In the genomic region with DNA sequence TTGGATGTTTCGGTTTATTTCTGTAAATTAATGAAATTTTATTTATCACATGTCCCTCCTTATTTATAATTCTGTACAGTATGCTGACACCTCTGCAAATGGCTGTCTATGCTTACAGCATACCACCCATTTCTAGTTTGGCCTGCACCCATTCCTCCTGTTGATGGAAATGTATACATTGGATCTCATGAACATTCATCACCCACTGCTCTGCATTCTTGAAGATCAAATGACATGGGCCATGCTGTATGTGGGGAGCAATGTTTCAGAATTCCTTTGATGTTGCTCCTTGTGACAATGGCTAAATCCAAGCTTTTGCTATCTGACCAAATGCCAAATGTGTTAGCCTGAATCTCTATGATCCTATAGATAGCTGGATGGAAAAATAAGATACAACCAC, we compare ENCODE assay signal across 21 cellular contexts. TPM values are rescaled to one million over a fixed set of nuclear protein-coding genes. Genes with fewer than 3 reads are reported as not detected.
"Had no signal": no experiment of that assay in that cellular context is flagged by ENCODE, and none has a peak within 500 bp of the region (broad histone marks: within the 10 kb centered on the region; RNA-seq: fewer than 3 reads in every experiment).

No MANE protein-coding gene starts in this region.

- H3K4me3 ChIP-seq: MG63, SJSA1, SK-N-MC had no signal

- H3K36me3 ChIP-seq: MG63, SJSA1 had no signal

- H3K9me3 ChIP-seq: MG63, SJSA1 had no signal

- DNase-seq: Karpas-422, KG1, MG63, NCI-H1092, NCI-H1105 treated with DMSO at 0.1 percent for 48 hours, NCI-H1417 treated with DMSO at 0.1 percent for 48 hours, NCI-H146, NCI-H1694 treated with DMSO at 0.1 percent for 48 hours, NCI-H1930, NCI-H2081, NCI-H2107, NCI-H2227 treated with DMSO at 0.1 percent for 48 hours, NCI-H524, NCI-H526 treated with DMSO at 0.1 percent for 48 hours, NCI-H748 treated with DMSO at 0.1 percent for 48 hours, Right ventricle myocardium superior, RPMI8226, SIG-M5 had no signal

- H3K27me3 ChIP-seq: MG63, SJSA1 had no signal

- H3K27ac ChIP-seq: SJSA1, SK-N-MC had no signal

RNA-seq across cellular contexts. Expression of a gene that starts 55.3 kb away (rescaled TPM):
- total RNA-seq: NCI-H460, SJSA1 had no signal
